1 cellular context compared by ENCODE assay signal in the genomic region with DNA sequence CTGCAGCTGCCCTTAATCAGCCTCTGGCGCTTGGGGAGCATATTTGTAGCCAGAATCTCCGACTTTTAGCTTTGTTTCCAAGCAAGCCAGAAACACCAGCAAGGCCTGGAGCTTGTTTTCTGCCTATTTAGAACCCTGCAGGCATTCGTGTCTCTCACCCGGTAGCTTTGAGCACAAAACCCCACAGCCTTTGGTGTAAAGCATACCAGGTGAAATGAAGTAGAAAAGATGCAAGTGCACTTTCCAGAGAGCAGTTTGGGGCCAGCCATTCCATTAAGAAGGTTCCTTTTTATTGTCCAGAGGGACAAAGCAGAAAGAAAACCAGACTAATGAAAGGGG.
A peak's percentile ranks its signal among the peaks of the same experiment; 100 is the strongest.
TF ChIP-seq lines count a peak whose summit lies in the region.

No MANE protein-coding gene starts in this region.

TF ChIP-seq in HepG2, 621 proteins besides CTCF, POLR2A, EP300 and RAD21 (continued from another document):
- TF ChIP-seq, protein P1, sequence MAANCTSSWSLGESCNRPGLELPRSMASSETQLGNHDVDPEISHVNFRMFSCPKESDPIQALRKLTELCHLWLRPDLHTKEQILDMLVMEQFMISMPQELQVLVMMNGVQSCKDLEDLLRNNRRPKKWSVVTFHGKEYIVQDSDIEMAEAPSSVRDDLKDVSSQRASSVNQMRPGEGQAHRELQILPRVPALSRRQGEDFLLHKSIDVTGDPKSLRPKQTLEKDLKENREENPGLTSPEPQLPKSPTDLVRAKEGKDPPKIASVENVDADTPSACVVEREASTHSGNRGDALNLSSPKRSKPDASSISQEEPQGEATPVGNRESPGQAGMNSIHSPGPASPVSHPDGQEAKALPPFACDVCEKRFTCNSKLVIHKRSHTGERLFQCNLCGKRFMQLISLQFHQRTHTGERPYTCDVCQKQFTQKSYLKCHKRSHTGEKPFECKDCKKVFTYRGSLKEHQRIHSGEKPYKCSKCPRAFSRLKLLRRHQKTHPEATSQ (CRISPR knock-in tag; IDR thresholded peaks at IDR 0.05; ENCODE audit: borderline replicate concordance): 0 out of 2 replicates have a peak, but pooled peaks have one; percentile 27
- TF ChIP-seq TCF7 (IDR thresholded peaks at IDR 0.05; ENCODE audit: low read depth) (no peak), ASH2L (IDR thresholded peaks at IDR 0.05; ENCODE audit: insufficient read length, low read depth, low read length) (no peak), XRCC5 (optimal IDR thresholded peaks at IDR 0.05; ENCODE audit: low read length) (no peak), SIX4 (CRISPR knock-in tag; IDR thresholded peaks at IDR 0.05) (no peak), ZNF232 (CRISPR knock-in tag; IDR thresholded peaks at IDR 0.05; ENCODE audit: borderline replicate concordance) (no peak), PHF8 (CRISPR knock-in tag; IDR thresholded peaks at IDR 0.05) (peak; percentile 8; the same call in 1 of the 2 replicates), FOXP1 (IDR thresholded peaks at IDR 0.05) (no peak), FOXP1 (CRISPR knock-in tag; IDR thresholded peaks at IDR 0.05) (no peak), CREB1 (IDR thresholded peaks at IDR 0.05) (no peak), CREB1 (CRISPR knock-in tag; IDR thresholded peaks at IDR 0.05) (0 out of 2 replicates have a peak, but pooled peaks have one; percentile 67), YEATS4 (CRISPR knock-in tag; IDR thresholded peaks at IDR 0.05; ENCODE audit: borderline replicate concordance) (no peak), SNAPC2 (CRISPR knock-in tag; IDR thresholded peaks at IDR 0.05) (peak; percentile 18), KDM2A (CRISPR knock-in tag; IDR thresholded peaks at IDR 0.05; ENCODE audit: borderline replicate concordance, low read depth) (no peak), ZNF883 (CRISPR knock-in tag; IDR thresholded peaks at IDR 0.05; ENCODE audit: not compliant biosample characterization) (no peak), HHEX (CRISPR knock-in tag; IDR thresholded peaks at IDR 0.05) (no peak), MYNN (CRISPR knock-in tag; IDR thresholded peaks at IDR 0.05; ENCODE audit: low read depth) (no peak), ZSCAN9 (CRISPR knock-in tag; IDR thresholded peaks at IDR 0.05; ENCODE audit: borderline replicate concordance) (no peak), IRX3 (CRISPR knock-in tag; IDR thresholded peaks at IDR 0.05; ENCODE audit: borderline replicate concordance, low read depth) (peak; percentile 7; the same call in 1 of the 2 replicates), EHMT2 (IDR thresholded peaks at IDR 0.05; ENCODE audit: borderline replicate concordance, low read depth, low read length) (0 out of 2 replicates have a peak, but pooled peaks have one; percentile 7)
- TF ChIP-seq, protein P2, sequence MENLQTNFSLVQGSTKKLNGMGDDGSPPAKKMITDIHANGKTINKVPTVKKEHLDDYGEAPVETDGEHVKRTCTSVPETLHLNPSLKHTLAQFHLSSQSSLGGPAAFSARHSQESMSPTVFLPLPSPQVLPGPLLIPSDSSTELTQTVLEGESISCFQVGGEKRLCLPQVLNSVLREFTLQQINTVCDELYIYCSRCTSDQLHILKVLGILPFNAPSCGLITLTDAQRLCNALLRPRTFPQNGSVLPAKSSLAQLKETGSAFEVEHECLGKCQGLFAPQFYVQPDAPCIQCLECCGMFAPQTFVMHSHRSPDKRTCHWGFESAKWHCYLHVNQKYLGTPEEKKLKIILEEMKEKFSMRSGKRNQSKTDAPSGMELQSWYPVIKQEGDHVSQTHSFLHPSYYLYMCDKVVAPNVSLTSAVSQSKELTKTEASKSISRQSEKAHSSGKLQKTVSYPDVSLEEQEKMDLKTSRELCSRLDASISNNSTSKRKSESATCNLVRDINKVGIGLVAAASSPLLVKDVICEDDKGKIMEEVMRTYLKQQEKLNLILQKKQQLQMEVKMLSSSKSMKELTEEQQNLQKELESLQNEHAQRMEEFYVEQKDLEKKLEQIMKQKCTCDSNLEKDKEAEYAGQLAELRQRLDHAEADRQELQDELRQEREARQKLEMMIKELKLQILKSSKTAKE (CRISPR knock-in tag; IDR thresholded peaks at IDR 0.05; ENCODE audit: borderline replicate concordance): no peak
- TF ChIP-seq, protein P3, sequence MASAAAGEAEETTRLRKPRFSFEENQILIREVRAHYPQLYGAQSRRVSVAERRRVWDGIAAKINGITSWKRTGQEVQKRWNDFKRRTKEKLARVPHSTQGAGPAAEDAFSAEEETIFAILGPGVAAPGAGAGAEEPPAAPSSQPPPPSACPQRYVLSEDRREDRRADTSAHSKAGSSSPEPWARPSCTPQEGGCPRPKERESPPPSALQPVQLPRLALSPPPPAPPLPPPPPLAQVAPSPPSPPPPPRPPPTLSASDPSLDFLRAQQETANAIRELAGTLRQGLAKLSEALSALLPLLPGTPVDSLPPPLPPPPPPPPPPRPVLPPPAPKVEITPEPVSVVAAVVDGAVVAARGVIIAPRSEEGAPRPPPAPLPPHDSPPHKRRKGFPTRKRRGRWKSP (CRISPR knock-in tag; IDR thresholded peaks at IDR 0.05): peak; percentile 26; the same call in 1 of the 2 replicates
TF ChIP-seq in HepG2: peak in this region for 28.
